Comparison of ENCODE assay signal across 8 cellular contexts in the genomic region with DNA sequence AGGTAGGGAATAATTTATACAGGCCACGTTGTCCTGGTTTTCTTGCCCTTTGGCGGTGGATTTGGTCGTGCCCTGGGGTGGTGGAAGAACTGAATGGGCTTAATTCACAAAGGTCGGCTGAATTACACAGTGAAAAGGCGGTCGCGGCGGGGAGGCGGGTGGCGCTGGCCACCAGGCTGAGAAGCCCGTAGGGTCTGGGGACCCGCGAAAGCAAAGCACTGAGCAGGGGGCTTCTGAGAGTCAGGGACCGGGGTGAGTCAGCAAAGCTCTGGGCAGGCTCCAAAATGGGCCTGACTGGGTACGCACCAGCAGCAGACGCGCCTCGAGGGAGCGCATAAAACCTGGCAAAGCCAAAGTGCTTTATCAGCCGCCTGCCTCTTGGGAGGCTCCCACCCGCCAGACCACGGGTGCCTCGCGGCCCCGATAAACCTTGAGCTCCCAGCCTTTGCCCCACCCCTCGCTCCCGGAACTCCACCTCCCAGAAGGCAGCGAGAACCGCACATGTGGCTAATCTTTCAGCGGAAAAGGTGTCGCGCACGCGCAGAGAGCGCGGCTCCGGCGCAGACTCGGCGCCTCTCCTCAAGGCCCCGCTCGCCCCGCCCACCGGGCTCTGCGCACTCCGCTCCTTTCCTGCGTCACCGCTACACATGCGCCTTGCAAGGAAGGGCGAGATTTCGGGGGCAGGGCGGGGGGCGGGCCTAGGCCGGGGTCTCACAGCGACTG. TPM values are rescaled to one million over a fixed set of nuclear protein-coding genes. Genes with fewer than 3 reads are reported as not detected.
DNase-seq lines count a peak whose midpoint lies in the region; ATAC-seq, FAIRE-seq and TF ChIP-seq lines count a peak whose summit lies in the region.

No MANE protein-coding gene starts in this region.

- TF ChIP-seq CTCF in RWPE1 (conservative IDR thresholded peaks at IDR 0.05; ENCODE audit: low read depth) (no peak), fibroblast of pulmonary artery (IDR thresholded peaks at IDR 0.05; ENCODE audit: low read length, missing control alignments) (no peak)

- H3K4me1 Mint-ChIP-seq in natural killer cell treated with Interleukin-12 subunit alpha and Interleukin-12 subunit beta and Interleukin-15 and Interleukin-18, amount 100 ng/mL, for 72 hours (ENCODE audit: low read depth in 2 of 2), result peaks cover 39 to 41% of the 10 kb centered on the region in 2 donors

- peak overlapping the region; percentile 99 for H3K4me3 ChIP-seq in fibroblast of pulmonary artery (replicated peaks; ENCODE audit: low read depth, low read length)

- H3K27ac Mint-ChIP-seq in natural killer cell treated with Interleukin-12 subunit alpha and Interleukin-12 subunit beta and Interleukin-15 and Interleukin-18, amount 100 ng/mL, for 72 hours, result peak overlapping the region; percentile 79 to 95

- FAIRE-seq in H54 (lab: Jason Lieb, UNC), result peak; percentile 83

- DNase-seq in EL (peak; percentile 99), H54 (ENCODE audit: insufficient read length, low spot score) (peak; percentile 96), LoVo (ENCODE audit: low spot score) (peak; percentile 99), RWPE1 (ENCODE audit: low spot score) (peak; percentile 97), fibroblast of pulmonary artery (ENCODE audit: low read depth) (peak; percentile 99)
- peak; percentile 100 for DNase-seq in activated effector memory CD4-positive, alpha-beta T cell treated with Interleukin-2 at 50 U/mL for 16 hours
- peak; percentile 99 for DNase-seq in natural killer cell treated with Interleukin-12 subunit alpha and Interleukin-12 subunit beta and Interleukin-15 and Interleukin-18, amount 100 ng/mL, for 72 hours (ENCODE audit: low spot score)
- peak; percentile 99 for DNase-seq in stimulated activated naive CD4-positive, alpha-beta T cell treated with Interleukin-2 at 50 U/mL for 16 hours (lab: John Stamatoyannopoulos, UW)

- no peaks in the 10 kb centered on the region for H3K9me3 Mint-ChIP-seq in natural killer cell treated with Interleukin-12 subunit alpha and Interleukin-12 subunit beta and Interleukin-15 and Interleukin-18, amount 100 ng/mL, for 72 hours

- peak; percentile 94 to 96 for ATAC-seq in natural killer cell treated with Interleukin-12 subunit alpha and Interleukin-12 subunit beta and Interleukin-15 and Interleukin-18, amount 100 ng/mL, for 72 hours

- peaks cover 25% of the 10 kb centered on the region for H3K36me3 Mint-ChIP-seq in natural killer cell treated with Interleukin-12 subunit alpha and Interleukin-12 subunit beta and Interleukin-15 and Interleukin-18, amount 100 ng/mL, for 72 hours

- POLR2A ChIA-PET in RWPE1 (lab: Yijun Ruan, JAX; ENCODE audit: low non-redundant PET), result interaction anchor here (1.3 kb wide), 1 partner anchor 9 kb away, joined by 5 read pairs; no protein-coding TSS in a partner anchor

- TF ChIP-seq POLR2A in H54 (IDR thresholded peaks at IDR 0.05; ENCODE audit: low read depth, low read length), result no peak

- peak overlapping the region; percentile 93 for H3K27ac ChIP-seq in RWPE1

- CTCF ChIA-PET in RWPE1 (lab: Yijun Ruan, JAX), result interaction anchor here (0.9 to 1.2 kb wide), 2 partner anchors 42 to 49 kb away, joined by 5 read pairs; no protein-coding TSS in a partner anchor

- H3K4me3 Mint-ChIP-seq in natural killer cell treated with Interleukin-12 subunit alpha and Interleukin-12 subunit beta and Interleukin-15 and Interleukin-18, amount 100 ng/mL, for 72 hours, result peak overlapping the region; percentile 98

- no peaks in the 10 kb centered on the region for H3K27me3 Mint-ChIP-seq in natural killer cell treated with Interleukin-12 subunit alpha and Interleukin-12 subunit beta and Interleukin-15 and Interleukin-18, amount 100 ng/mL, for 72 hours

RNA-seq across cellular contexts. Expression of gene ABCF3, which starts 0.4 kb away (rescaled TPM):
- total RNA-seq in natural killer cell treated with Interleukin-12 subunit alpha and Interleukin-12 subunit beta and Interleukin-15 and Interleukin-18, amount 100 ng/mL, for 72 hours, result 100 to 1,000 TPM; 102 to 144 TPM

RNA-seq across cellular contexts. Expression of gene AP2M1, which starts 11.0 kb away (rescaled TPM):
- total RNA-seq in natural killer cell treated with Interleukin-12 subunit alpha and Interleukin-12 subunit beta and Interleukin-15 and Interleukin-18, amount 100 ng/mL, for 72 hours, result 100 to 1,000 TPM; 190 to 242 TPM

RNA-seq across cellular contexts. Expression of gene DVL3, which starts 30.4 kb away (rescaled TPM):
- 10 to 100 TPM; 52.3 to 60.3 TPM for total RNA-seq in natural killer cell treated with Interleukin-12 subunit alpha and Interleukin-12 subunit beta and Interleukin-15 and Interleukin-18, amount 100 ng/mL, for 72 hours

RNA-seq across cellular contexts. Expression of gene VWA5B2, which starts 43.8 kb away (rescaled TPM):
- not detected for total RNA-seq in natural killer cell treated with Interleukin-12 subunit alpha and Interleukin-12 subunit beta and Interleukin-15 and Interleukin-18, amount 100 ng/mL, for 72 hours

RNA-seq across cellular contexts. Expression of gene EIF2B5, which starts 50.5 kb away (rescaled TPM):
- total RNA-seq in natural killer cell treated with Interleukin-12 subunit alpha and Interleukin-12 subunit beta and Interleukin-15 and Interleukin-18, amount 100 ng/mL, for 72 hours, result 10 to 100 TPM; 63.0 to 91.9 TPM

Comparison
In these comparisons a context has a peak if more than half of its experiments do, and no peak if none do; other contexts are left out.
1. Peak in every context shown above with its lines: DNase-seq, ATAC-seq, H3K4me3 ChIP-seq and H3K27ac ChIP-seq.